In genomic region chr10:48364659-48365405, GRCh38 we compare ENCODE assay signal across 10 cellular contexts. TPM values are rescaled to one million over a fixed set of nuclear protein-coding genes. Genes with fewer than 3 reads are reported as not detected.
A peak's percentile ranks its signal among the peaks of the same experiment; 100 is the strongest.
DNase-seq lines count a peak whose midpoint lies in the region; ATAC-seq and TF ChIP-seq lines count a peak whose summit lies in the region.
"Had no signal": no experiment of that assay in that cellular context is flagged by ENCODE, and none has a peak within 500 bp of the region (broad histone marks: within the 10 kb centered on the region; RNA-seq: fewer than 3 reads in every experiment).

No MANE protein-coding gene starts in this region.

- DNase-seq in Daoy (ENCODE audit: low read depth) (peak; percentile 22), NCI-H2029 treated with DMSO at 0.1 percent for 48 hours (lab: John Stamatoyannopoulos, UW) (peak; percentile 48), dermis blood vessel endothelial cell (peak; percentile 94), HUDEP-2 (lab: John Stamatoyannopoulos, UW; ENCODE audit: unreplicated experiment in 76 of 76) (no peak), T-helper 2 cell (no peak)
- DNase-seq: NCI-H187, T-helper 9 cell had no signal

- H3K36me3 Mint-ChIP-seq in nephron (ENCODE audit: low read depth), result peaks cover 8% of the 10 kb centered on the region
- no peaks in the 10 kb centered on the region for H3K36me3 Mint-ChIP-seq in stimulated activated memory B cell treated with anti-CD40 and anti-IgM and Interleukin-4, amounts not matched to agents 10 μg/mL and 1 μg/mL and 100 μg/mL, for 72 hours

- H3K4me1 Mint-ChIP-seq in nephron, result peaks cover 31% of the 10 kb centered on the region
- peaks cover 21% of the 10 kb centered on the region for H3K4me1 Mint-ChIP-seq in stimulated activated memory B cell treated with anti-CD40 and anti-IgM and Interleukin-4, amounts not matched to agents 10 μg/mL and 1 μg/mL and 100 μg/mL, for 72 hours

- no peaks in the 10 kb centered on the region for H3K9me3 Mint-ChIP-seq in nephron
- no peaks in the 10 kb centered on the region for H3K9me3 Mint-ChIP-seq in stimulated activated memory B cell treated with anti-CD40 and anti-IgM and Interleukin-4, amounts not matched to agents 10 μg/mL and 1 μg/mL and 100 μg/mL, for 72 hours

- ATAC-seq in GM18870 (IDR thresholded peaks at IDR 0.05; ENCODE audit: unreplicated experiment), result no peak
- no peak for ATAC-seq in stimulated activated memory B cell treated with anti-CD40 and anti-IgM and Interleukin-4, amounts not matched to agents 10 μg/mL and 1 μg/mL and 100 μg/mL, for 72 hours

- peak overlapping the region in 2 of 3 experiments; percentile 13 to 76 for H3K27ac Mint-ChIP-seq in nephron
- no peak overlapping the region for H3K27ac Mint-ChIP-seq in stimulated activated memory B cell treated with anti-CD40 and anti-IgM and Interleukin-4, amounts not matched to agents 10 μg/mL and 1 μg/mL and 100 μg/mL, for 72 hours

- H3K4me3 Mint-ChIP-seq in nephron, result peak overlapping the region in 1 of 3 experiments; percentile 5
- H3K4me3 Mint-ChIP-seq in stimulated activated memory B cell treated with anti-CD40 and anti-IgM and Interleukin-4, amounts not matched to agents 10 μg/mL and 1 μg/mL and 100 μg/mL, for 72 hours, result no peak overlapping the region

- H3K27me3 Mint-ChIP-seq in nephron (ENCODE audit: low read depth), result no peaks in the 10 kb centered on the region
- H3K27me3 Mint-ChIP-seq in stimulated activated memory B cell treated with anti-CD40 and anti-IgM and Interleukin-4, amounts not matched to agents 10 μg/mL and 1 μg/mL and 100 μg/mL, for 72 hours, result no peaks in the 10 kb centered on the region

- no peak for TF ChIP-seq CTCF in nephron (IDR thresholded peaks at IDR 0.05; ENCODE audit: unreplicated experiment in 3 of 3)

RNA-seq across cellular contexts. Expression of gene MAPK8, which starts 58.4 kb away (rescaled TPM):
- 37.9 and 62.8 TPM in 2 replicates for total RNA-seq in Daoy (2014; rRNA removed; shearing (Covaris generic))
- 81.3 and 104 TPM in 2 replicates for total RNA-seq in dermis blood vessel endothelial cell

Comparison
In these comparisons a context has a peak if more than half of its experiments do, and no peak if none do; other contexts are left out.
1. DNase-seq: peak in Daoy (single experiment), NCI-H2029 treated with DMSO at 0.1 percent for 48 hours (single experiment) and dermis blood vessel endothelial cell (single experiment); none in HUDEP-2 (0 of 76) and T-helper 2 cell (0 of 5).